ENCODE assay signal across 17 cellular contexts in genomic region chr7:158948376-158948775, GRCh38.
DNase-seq lines count a peak whose midpoint lies in the region; ATAC-seq and TF ChIP-seq lines count a peak whose summit lies in the region.
"Had no signal": no experiment of that assay in that cellular context is flagged by ENCODE, and none has a peak within 500 bp of the region (broad histone marks: within the 10 kb centered on the region; RNA-seq: fewer than 3 reads in every experiment).

No MANE protein-coding gene starts in this region.

- no peaks in the 10 kb centered on the region for H3K79me2 ChIP-seq in PC-3 (ENCODE audit: low read length)

- no peak overlapping the region for H3K9ac ChIP-seq in neuronal stem cell (ENCODE audit: low read depth, low read length, poor library complexity)
- no peak overlapping the region for H3K9ac ChIP-seq in PC-3 (ENCODE audit: low read length)
- H3K9ac ChIP-seq: BLaER1 treated with 17β-estradiol and CSF1 and Interleukin-3, amounts not matched to agents 10 nM and 100 nM had no signal

- no peak overlapping the region for H3K14ac ChIP-seq in neuronal stem cell (ENCODE audit: low read length)

- no peak overlapping the region for H2BK12ac ChIP-seq in neuronal stem cell (ENCODE audit: low read length)

- intact Hi-C loops in cardiac septum (cut with DNase I) (no loop called here), left ventricle myocardium superior (cut with micrococcal nuclease) (no loop called here), PC-3 (cut with micrococcal nuclease) (no loop called here)

- H2AK5ac ChIP-seq in neuronal stem cell (ENCODE audit: low read depth, low read length): no peak overlapping the region

- H3K36me3 ChIP-seq in neuronal stem cell (replicated peaks in 1 of 2; ENCODE audit: control insufficient read depth in 2 of 2, insufficient read depth in 2 of 2, low read length in 2 of 2) (peaks cover 32 to 60% of the 10 kb centered on the region in 2 donors), PC-3 (ENCODE audit: low read depth, low read length) (peaks cover 38% of the 10 kb centered on the region)

- no peak overlapping the region for H3K18ac ChIP-seq in neuronal stem cell (ENCODE audit: low read length)

- no peak overlapping the region for H2BK120ac ChIP-seq in neuronal stem cell (ENCODE audit: low read depth, low read length)

- H3K23ac ChIP-seq in neuronal stem cell (ENCODE audit: low read depth, low read length, poor library complexity): peak overlapping the region; percentile 14

- no peak for TF ChIP-seq CTCF in PC-3 (conservative IDR thresholded peaks at IDR 0.05; ENCODE audit: low read depth, low read length)

- H2AFZ ChIP-seq in neuronal stem cell (ENCODE audit: low read length) (no peak overlapping the region), PC-3 (ENCODE audit: low read length) (no peak overlapping the region)

- DNase-seq in cardiac septum (ENCODE audit: low spot score) (peak; percentile 57), left ventricle myocardium superior (no peak), left kidney (ENCODE audit: low read depth, low spot score) (peak; percentile 22), neuronal stem cell (ENCODE audit: low spot score) (no peak), PC-3 (no peak), GOT3 (lab: John Stamatoyannopoulos, UW) (no peak)
- DNase-seq: AML-193; Caco-2; Calu3; CD4-positive, alpha-beta T cell; CD8-positive, alpha-beta T cell; DMS79 treated with DMSO at 0.1 percent for 48 hours; GF-D8 had no signal

- H3K4ac ChIP-seq in neuronal stem cell (ENCODE audit: low read length): no peak overlapping the region

- no peaks in the 10 kb centered on the region for H4K20me1 ChIP-seq in PC-3 (ENCODE audit: low read length)
- H4K20me1 ChIP-seq: BLaER1 treated with 17β-estradiol and CSF1 and Interleukin-3, amounts not matched to agents 10 nM and 100 nM had no signal

- POLR2A ChIA-PET in PC-3 (lab: Charles Lee; ENCODE audit: unreplicated experiment): no interaction called here

- no peak overlapping the region for H4K8ac ChIP-seq in neuronal stem cell (ENCODE audit: low read depth, low read length)

- H3K9me2 ChIP-seq in PC-3 (replicated peaks; ENCODE audit: low read length): no peaks in the 10 kb centered on the region

- H3K4me3 ChIP-seq in neuronal stem cell (ENCODE audit: low read length in 2 of 2) (no peak overlapping the region), PC-3 (ENCODE audit: low read length) (no peak overlapping the region)
- H3K4me3 ChIP-seq: A549; BLaER1 treated with 17β-estradiol and CSF1 and Interleukin-3, amounts not matched to agents 10 nM and 100 nM had no signal

- no peaks in the 10 kb centered on the region for H3K4me1 ChIP-seq in neuronal stem cell (ENCODE audit: control insufficient read depth in 2 of 2, insufficient read depth in 1 of 2, low read depth in 1 of 2, low read length in 2 of 2)
- no peaks in the 10 kb centered on the region for H3K4me1 ChIP-seq in PC-3 (ENCODE audit: insufficient read depth, low read length)
- H3K4me1 ChIP-seq: A549; BLaER1 treated with 17β-estradiol and CSF1 and Interleukin-3, amounts not matched to agents 10 nM and 100 nM; Caco-2 had no signal

- ATAC-seq in left ventricle myocardium superior (no peak), PC-3 (no peak)
- ATAC-seq: A549; CD8-positive, alpha-beta T cell had no signal

- H3K27me3 ChIP-seq in neuronal stem cell (ENCODE audit: control insufficient read depth in 3 of 3, insufficient read depth in 3 of 3, low read depth in 1 of 3, low read length in 3 of 3): peaks cover 0 to 3% (median 0%) of the 10 kb centered on the region in 3 experiments
- H3K27me3 ChIP-seq in PC-3 (ENCODE audit: low read length): no peaks in the 10 kb centered on the region
- H3K27me3 ChIP-seq: BLaER1 treated with 17β-estradiol and CSF1 and Interleukin-3, amounts not matched to agents 10 nM and 100 nM had no signal

- no peak overlapping the region for H2BK15ac ChIP-seq in neuronal stem cell (ENCODE audit: low read length)

- H3K27ac ChIP-seq in neuronal stem cell (replicated peaks; ENCODE audit: low read length) (no peak overlapping the region), PC-3 (ENCODE audit: low read length) (no peak overlapping the region)
- H3K27ac ChIP-seq: 22Rv1; A549; BLaER1 treated with 17β-estradiol and CSF1 and Interleukin-3, amounts not matched to agents 10 nM and 100 nM; C4-2B had no signal

- H3K9me3 ChIP-seq in neuronal stem cell (replicated peaks in 1 of 2; ENCODE audit: control insufficient read depth in 2 of 2, insufficient read depth in 1 of 2, low read depth in 1 of 2, low read length in 2 of 2): peaks cover 5 to 20% of the 10 kb centered on the region in 2 donors
- H3K9me3 ChIP-seq in PC-3 (ENCODE audit: low read length): no peaks in the 10 kb centered on the region

- CTCF ChIA-PET in PC-3 (lab: Charles Lee): no interaction called here

- H2BK5ac ChIP-seq in neuronal stem cell (ENCODE audit: low read length): no peak overlapping the region

- no TSS peak for BruUV-seq in PC-3 (replicated peaks; lab: Mats Ljungman, UMichigan)

- no peaks in the 10 kb centered on the region for H3F3A ChIP-seq in PC-3 (ENCODE audit: low read length, unreplicated experiment)

- H4K91ac ChIP-seq in neuronal stem cell (ENCODE audit: low read depth, low read length, poor library complexity): no peak overlapping the region

- H3K4me2 ChIP-seq in neuronal stem cell (ENCODE audit: insufficient read depth, low read length, poor library complexity, severe bottlenecking) (no peak overlapping the region), PC-3 (ENCODE audit: low read length) (no peak overlapping the region)
- H3K4me2 ChIP-seq: A549; BLaER1 treated with 17β-estradiol and CSF1 and Interleukin-3, amounts not matched to agents 10 nM and 100 nM had no signal

- H3K79me1 ChIP-seq in neuronal stem cell (ENCODE audit: low read depth, low read length): no peaks in the 10 kb centered on the region

- WGBS in neuronal stem cell (ENCODE audit: extremely low coverage in 2 of 2, insufficient read length in 2 of 2, insufficient replicate concordance in 1 of 2), 2 donors: no CpG with 5 or more reads among the region's 15 CpGs

Comparison
In these comparisons a context has a peak if more than half of its experiments do, and no peak if none do; other contexts are left out.
1. DNase-seq: peak in cardiac septum (single experiment) and left kidney (single experiment); none in left ventricle myocardium superior (single experiment), neuronal stem cell (single experiment), PC-3 (single experiment) and GOT3 (single experiment).